In the genomic region with DNA sequence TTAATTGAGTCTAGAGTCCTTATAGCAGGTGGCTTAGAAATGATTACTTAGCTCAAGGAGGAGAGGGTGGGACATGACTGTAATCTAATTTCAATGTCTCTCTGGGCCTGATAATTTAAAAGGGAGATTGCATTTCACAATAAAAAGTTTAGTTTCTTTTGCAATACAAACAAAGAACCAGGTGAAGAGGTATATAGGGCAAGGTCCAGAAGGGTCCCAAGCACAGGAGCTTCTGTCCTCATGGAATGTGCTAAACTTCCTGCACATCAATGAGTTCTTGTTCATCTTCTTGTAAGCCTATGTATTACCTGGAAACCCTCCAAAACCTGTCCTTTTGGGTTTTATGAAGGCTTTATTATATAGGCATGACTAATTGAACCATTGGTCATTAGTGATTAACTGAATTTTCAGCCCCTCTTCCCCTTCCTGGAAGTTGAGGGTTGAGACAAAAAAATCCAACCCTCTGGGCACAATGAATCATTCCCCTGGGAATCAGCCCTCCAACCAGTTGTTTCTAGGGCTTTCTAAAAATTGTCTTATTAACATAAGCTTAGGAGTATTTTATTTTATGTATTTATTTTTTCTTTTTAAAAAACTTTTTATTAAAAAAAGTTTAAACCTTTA, we compare ENCODE assay signal across 1 cellular context.
TF ChIP-seq lines count a peak whose summit lies in the region.

No MANE protein-coding gene starts in this region.

TF ChIP-seq in SK-N-SH, 30 proteins besides CTCF, POLR2A, EP300 and RAD21:
- TF ChIP-seq PBX3 (IDR thresholded peaks at IDR 0.05), result no peak
- no peak for TF ChIP-seq EZH2phosphoT487 (IDR thresholded peaks at IDR 0.05; ENCODE audit: borderline replicate concordance, low read depth)
- TF ChIP-seq POLR2AphosphoS5 (IDR thresholded peaks at IDR 0.05; ENCODE audit: low read depth, low read length), result no peak
- TF ChIP-seq RCOR1 (IDR thresholded peaks at IDR 0.05; ENCODE audit: low read length), result no peak
- TF ChIP-seq, protein P1, sequence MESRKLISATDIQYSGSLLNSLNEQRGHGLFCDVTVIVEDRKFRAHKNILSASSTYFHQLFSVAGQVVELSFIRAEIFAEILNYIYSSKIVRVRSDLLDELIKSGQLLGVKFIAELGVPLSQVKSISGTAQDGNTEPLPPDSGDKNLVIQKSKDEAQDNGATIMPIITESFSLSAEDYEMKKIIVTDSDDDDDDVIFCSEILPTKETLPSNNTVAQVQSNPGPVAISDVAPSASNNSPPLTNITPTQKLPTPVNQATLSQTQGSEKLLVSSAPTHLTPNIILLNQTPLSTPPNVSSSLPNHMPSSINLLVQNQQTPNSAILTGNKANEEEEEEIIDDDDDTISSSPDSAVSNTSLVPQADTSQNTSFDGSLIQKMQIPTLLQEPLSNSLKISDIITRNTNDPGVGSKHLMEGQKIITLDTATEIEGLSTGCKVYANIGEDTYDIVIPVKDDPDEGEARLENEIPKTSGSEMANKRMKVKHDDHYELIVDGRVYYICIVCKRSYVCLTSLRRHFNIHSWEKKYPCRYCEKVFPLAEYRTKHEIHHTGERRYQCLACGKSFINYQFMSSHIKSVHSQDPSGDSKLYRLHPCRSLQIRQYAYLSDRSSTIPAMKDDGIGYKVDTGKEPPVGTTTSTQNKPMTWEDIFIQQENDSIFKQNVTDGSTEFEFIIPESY (IDR thresholded peaks at IDR 0.05; ENCODE audit: borderline replicate concordance, low read depth), result no peak
